23 cellular contexts compared by ENCODE assay signal in the genomic region with DNA sequence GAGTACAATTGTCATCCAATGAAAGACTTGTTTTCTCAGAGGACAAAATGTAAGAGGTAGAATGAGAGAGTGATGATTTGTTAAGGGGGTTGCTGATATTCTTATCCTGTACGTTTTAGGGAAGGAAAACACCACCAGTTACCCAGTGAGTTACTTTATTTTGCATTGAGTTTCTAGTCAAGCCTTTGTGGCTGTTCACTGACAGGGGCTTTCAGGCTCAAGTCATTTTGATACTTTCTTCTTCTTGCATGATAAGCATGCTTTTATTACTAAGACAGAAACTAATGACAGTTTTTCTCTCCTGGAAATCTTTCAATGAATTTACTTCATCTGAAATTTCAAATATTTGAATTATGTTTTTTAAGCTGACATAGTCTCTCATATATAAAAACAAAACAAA.
"Had no signal": no experiment of that assay in that cellular context is flagged by ENCODE, and none has a peak within 500 bp of the region (broad histone marks: within the 10 kb centered on the region; RNA-seq: fewer than 3 reads in every experiment).

No MANE protein-coding gene starts in this region.

- H3K4me1 ChIP-seq: esophagus squamous epithelium, gastrocnemius medialis, left ventricle myocardium inferior had no signal

- H3K27me3 Mint-ChIP-seq: activated CD8-positive, alpha-beta T cell treated with anti-CD3 and anti-CD28 coated beads for 36 hours; activated naive CD8-positive, alpha-beta T cell treated with anti-CD3 and anti-CD28 coated beads, Interleukin-2, amount 50 U/mL, for 24 hours; naive thymus-derived CD8-positive, alpha-beta T cell; stimulated activated memory B cell treated with anti-CD40 and anti-IgM and Interleukin-4, amounts not matched to agents 10 μg/mL and 1 μg/mL and 100 μg/mL, for 72 hours had no signal

- H3K36me3 Mint-ChIP-seq: stimulated activated memory B cell treated with anti-CD40 and anti-IgM and Interleukin-4, amounts not matched to agents 10 μg/mL and 1 μg/mL and 100 μg/mL, for 72 hours; type B pancreatic cell had no signal

- H3K4me3 ChIP-seq: esophagus squamous epithelium, gastrocnemius medialis, left ventricle myocardium inferior, thoracic aorta had no signal

- ATAC-seq: activated CD8-positive, alpha-beta T cell treated with anti-CD3 and anti-CD28 coated beads for 36 hours; activated naive CD8-positive, alpha-beta T cell treated with anti-CD3 and anti-CD28 coated beads, Interleukin-2, amount 50 U/mL, for 24 hours; gastrocnemius medialis; naive thymus-derived CD8-positive, alpha-beta T cell; sciatic nerve; stimulated activated memory B cell treated with anti-CD40 and anti-IgM and Interleukin-4, amounts not matched to agents 10 μg/mL and 1 μg/mL and 100 μg/mL, for 72 hours; WTC11 had no signal

- H3K27ac ChIP-seq: esophagus squamous epithelium, gastrocnemius medialis, left ventricle myocardium inferior, thoracic aorta had no signal

- H3K27ac Mint-ChIP-seq: activated CD8-positive, alpha-beta T cell treated with anti-CD3 and anti-CD28 coated beads for 36 hours; activated naive CD8-positive, alpha-beta T cell treated with anti-CD3 and anti-CD28 coated beads, Interleukin-2, amount 50 U/mL, for 24 hours; activated T-helper 1 cell treated with anti-CD3 and anti-CD28 coated beads, Interleukin-12 subunit alpha, Interleukin-12 subunit beta, Interleukin-2, Interleukin-4 antibody, amounts not matched to agents 30 ng/mL and 10 ng/mL and 1 ng/mL, durations not matched to agents 14 hours and 24 hours and 36 hours; endodermal cell; mesothelial cell of epicardium; naive thymus-derived CD8-positive, alpha-beta T cell; stimulated activated memory B cell treated with anti-CD40 and anti-IgM and Interleukin-4, amounts not matched to agents 10 μg/mL and 1 μg/mL and 100 μg/mL, for 72 hours; type B pancreatic cell; WTC11 had no signal

- DNase-seq: activated CD4-positive, alpha-beta T cell treated with anti-CD3 and anti-CD28 coated beads for 48 hours; activated CD8-positive, alpha-beta T cell treated with anti-CD3 and anti-CD28 coated beads for 36 hours; activated gamma-delta T cell; activated naive CD4-positive, alpha-beta T cell treated with anti-CD3 and anti-CD28 coated beads, Interleukin-2, amount 50 U/mL, for 16 hours; activated naive CD8-positive, alpha-beta T cell treated with anti-CD3 and anti-CD28 coated beads, Interleukin-2, amount 50 U/mL, for 24 hours; cerebellar nuclear complex; cortex of kidney; endodermal cell; esophagus squamous epithelium; gastrocnemius medialis; hippocampal formation; kidney glomerular epithelial cell; left ventricle myocardium inferior; naive thymus-derived CD8-positive, alpha-beta T cell; small intestine; T-helper 9 cell had no signal

- H3K9me3 ChIP-seq: gastrocnemius medialis, thoracic aorta had no signal

- H3K4me3 Mint-ChIP-seq: activated CD8-positive, alpha-beta T cell treated with anti-CD3 and anti-CD28 coated beads for 36 hours; activated naive CD8-positive, alpha-beta T cell treated with anti-CD3 and anti-CD28 coated beads, Interleukin-2, amount 50 U/mL, for 24 hours; activated T-helper 1 cell treated with anti-CD3 and anti-CD28 coated beads, Interleukin-12 subunit alpha, Interleukin-12 subunit beta, Interleukin-2, Interleukin-4 antibody, amounts not matched to agents 30 ng/mL and 10 ng/mL and 1 ng/mL, durations not matched to agents 14 hours and 24 hours and 36 hours; endodermal cell; mesothelial cell of epicardium; naive thymus-derived CD8-positive, alpha-beta T cell; stimulated activated memory B cell treated with anti-CD40 and anti-IgM and Interleukin-4, amounts not matched to agents 10 μg/mL and 1 μg/mL and 100 μg/mL, for 72 hours; type B pancreatic cell; WTC11 had no signal

- H3K36me3 ChIP-seq: esophagus squamous epithelium, gastrocnemius medialis, left ventricle myocardium inferior, thoracic aorta had no signal

- H3K27me3 ChIP-seq: esophagus squamous epithelium, gastrocnemius medialis had no signal

- H3K4me1 Mint-ChIP-seq: activated naive CD8-positive, alpha-beta T cell treated with anti-CD3 and anti-CD28 coated beads, Interleukin-2, amount 50 U/mL, for 24 hours; endodermal cell; mesothelial cell of epicardium; stimulated activated memory B cell treated with anti-CD40 and anti-IgM and Interleukin-4, amounts not matched to agents 10 μg/mL and 1 μg/mL and 100 μg/mL, for 72 hours had no signal
